ENCODE assay signal across 9 cellular contexts in the genomic region with DNA sequence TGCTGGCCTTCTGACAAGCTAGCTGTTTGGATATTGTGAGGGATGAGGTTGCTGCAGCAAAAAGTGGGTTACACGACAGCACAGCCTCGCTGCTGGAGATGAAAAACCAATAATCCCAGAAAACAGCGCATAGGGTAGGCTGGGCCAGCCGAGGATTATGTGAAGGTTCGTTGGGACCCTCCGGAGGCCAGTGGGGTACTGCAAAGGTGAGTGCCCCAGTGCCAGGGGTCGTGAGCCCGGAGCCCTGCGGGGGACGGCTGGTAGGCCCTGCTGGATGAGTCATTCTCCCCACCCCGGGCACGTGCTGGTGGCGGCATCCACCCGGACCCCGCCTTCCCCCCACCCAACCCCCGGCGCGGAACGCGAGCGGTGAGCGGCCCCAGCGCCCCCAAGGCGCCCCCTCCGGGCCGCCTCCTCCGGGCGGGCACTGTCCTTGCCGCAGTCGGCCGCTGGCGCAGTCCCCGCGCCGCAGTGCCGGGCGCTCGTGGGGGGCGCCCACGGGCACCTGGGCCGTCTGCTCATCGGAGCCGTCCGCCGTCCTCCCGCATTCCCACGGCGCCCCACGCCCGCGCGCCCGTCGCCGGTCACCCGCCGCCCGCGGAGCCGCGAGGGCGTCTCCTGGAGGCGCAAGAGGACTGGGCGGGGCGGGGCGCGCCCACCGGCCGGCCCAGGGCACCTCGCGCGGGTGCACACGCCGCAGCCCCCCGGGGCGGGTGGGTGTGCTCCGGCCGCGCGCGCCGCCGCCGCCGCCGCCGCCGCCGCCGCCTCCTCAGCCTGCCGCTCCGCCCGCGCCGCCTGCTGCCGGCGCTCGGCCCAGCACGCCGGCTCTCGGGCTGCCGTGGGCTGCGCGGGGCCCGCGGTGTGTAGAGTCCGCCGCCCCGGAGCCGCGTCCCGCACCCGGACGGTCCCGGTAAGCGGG. TPM values are rescaled to one million over a fixed set of nuclear protein-coding genes. Genes with fewer than 3 reads are reported as not detected.
DNase-seq lines count a peak whose midpoint lies in the region; ATAC-seq and TF ChIP-seq lines count a peak whose summit lies in the region.
"Had no signal": no experiment of that assay in that cellular context is flagged by ENCODE, and none has a peak within 500 bp of the region (broad histone marks: within the 10 kb centered on the region; RNA-seq: fewer than 3 reads in every experiment).

Gene PHF24, plus strand, starts transcription at position 794 of the 919 bp plus-strand sequence. CDS start 13,014 bp downstream, outside the sequence.

- no peaks in the 10 kb centered on the region for H3K79me2 ChIP-seq in mammary epithelial cell (ENCODE audit: insufficient read depth, low read length)

- no peak within 1 kb of the TSS for H3K9ac ChIP-seq in mammary epithelial cell (ENCODE audit: insufficient read depth, low read length)

- dilution Hi-C loops in mammary epithelial cell (cut with HindIII; ENCODE audit: low sequenced_read_pairs) = no loop called here

- ATAC-seq in left lobe of liver = peak; percentile 86
- ATAC-seq in stimulated activated effector memory CD8-positive, alpha-beta T cell treated with anti-CD3 and anti-CD28 coated beads, Interleukin-12 subunit alpha, Interleukin-12 subunit beta, amount 100 ng/mL, for 72 hours = peak; percentile 63
- no peak for ATAC-seq in HG03025 (IDR thresholded peaks at IDR 0.05; ENCODE audit: low FRiP score, unreplicated experiment)
- no peak for ATAC-seq in GM21423 (IDR thresholded peaks at IDR 0.05; ENCODE audit: unreplicated experiment)

- intact Hi-C loops in mammary epithelial cell (cut with micrococcal nuclease) = no loop called here

- H3K4me1 ChIP-seq in mammary epithelial cell (ENCODE audit: insufficient read depth, low read length) = peaks cover 20% of the 10 kb centered on the region

- peak within 1 kb of the TSS; percentile 34 for H3K4me3 Mint-ChIP-seq in stimulated activated effector memory CD8-positive, alpha-beta T cell treated with anti-CD3 and anti-CD28 coated beads, Interleukin-12 subunit alpha, Interleukin-12 subunit beta, amount 100 ng/mL, for 72 hours

- H3K27ac ChIP-seq in mammary epithelial cell (ENCODE audit: insufficient read depth, low read depth, low read length) = no peak within 1 kb of the TSS

- H3K9me3 ChIP-seq in mammary epithelial cell (replicated peaks; ENCODE audit: insufficient read depth, low read length) = no peaks in the 10 kb centered on the region

- no peaks in the 10 kb centered on the region for H4K20me1 ChIP-seq in mammary epithelial cell (ENCODE audit: insufficient read depth, low read length)

- H3K36me3 Mint-ChIP-seq in stimulated activated effector memory CD8-positive, alpha-beta T cell treated with anti-CD3 and anti-CD28 coated beads, Interleukin-12 subunit alpha, Interleukin-12 subunit beta, amount 100 ng/mL, for 72 hours = no peaks in the 10 kb centered on the region

- WGBS in mammary epithelial cell (ENCODE audit: low coverage, missing lambda C conversion rate) = 92% methylated on average over 2 of the region's 116 CpGs

- peak within 1 kb of the TSS in 2 of 3 experiments; percentile 37 to 40 for H3K4me3 ChIP-seq in mammary epithelial cell (replicated peaks in 1 of 3; ENCODE audit: insufficient read depth in 1 of 3, low read depth in 2 of 3, low read length in 3 of 3)

- in situ Hi-C loops in G401 (cut with HindIII; ENCODE audit: low sequenced_read_pairs) = no loop called here
- in situ Hi-C loops in mammary epithelial cell (cut with MboI; ENCODE audit: low sequenced_read_pairs in 2 of 2) = no loop called here

- no peaks in the 10 kb centered on the region for H3K36me3 ChIP-seq in mammary epithelial cell (ENCODE audit: insufficient read depth, low read length)

- H2AFZ ChIP-seq in mammary epithelial cell (ENCODE audit: low read depth, low read length) = peak within 1 kb of the TSS; percentile 65

- peaks cover 5% of the 10 kb centered on the region for H3K27me3 ChIP-seq in mammary epithelial cell (ENCODE audit: insufficient read depth, low read length)

- peak; percentile 49 for DNase-seq in G401 (ENCODE audit: low spot score)
- peak; percentile 41 for DNase-seq in NOMO-1 treated with dmso at 0.1 percent for 144 hours (lab: John Stamatoyannopoulos, UW; ENCODE audit: unreplicated experiment)
- DNase-seq in mammary epithelial cell = no peak
- no peak for DNase-seq in left lobe of liver (ENCODE audit: low spot score)
- no peak for DNase-seq in stimulated activated effector memory CD8-positive, alpha-beta T cell treated with anti-CD3 and anti-CD28 coated beads, Interleukin-12 subunit alpha, Interleukin-12 subunit beta, amount 100 ng/mL, for 72 hours (ENCODE audit: low spot score in 2 of 2)
- DNase-seq in HK-2 (ENCODE audit: unreplicated experiment) = no peak

- peaks cover 19% of the 10 kb centered on the region for H3K4me1 Mint-ChIP-seq in stimulated activated effector memory CD8-positive, alpha-beta T cell treated with anti-CD3 and anti-CD28 coated beads, Interleukin-12 subunit alpha, Interleukin-12 subunit beta, amount 100 ng/mL, for 72 hours

- no peak within 1 kb of the TSS for H3K27ac Mint-ChIP-seq in stimulated activated effector memory CD8-positive, alpha-beta T cell treated with anti-CD3 and anti-CD28 coated beads, Interleukin-12 subunit alpha, Interleukin-12 subunit beta, amount 100 ng/mL, for 72 hours

- no TSS peak for BruUV-seq in mammary epithelial cell (replicated peaks; lab: Mats Ljungman, UMichigan)

- H3K9me3 Mint-ChIP-seq in stimulated activated effector memory CD8-positive, alpha-beta T cell treated with anti-CD3 and anti-CD28 coated beads, Interleukin-12 subunit alpha, Interleukin-12 subunit beta, amount 100 ng/mL, for 72 hours = no peaks in the 10 kb centered on the region

- CTCF ChIA-PET in mammary epithelial cell (lab: Charles Lee; ENCODE audit: low non-redundant PET) = no interaction called here

- peak within 1 kb of the TSS; percentile 86 for H3K4me2 ChIP-seq in mammary epithelial cell (ENCODE audit: insufficient read depth, low read depth, low read length)

- TF ChIP-seq CTCF in mammary epithelial cell (conservative IDR thresholded peaks at IDR 0.05 in 1 of 2, IDR thresholded peaks at IDR 0.05 in 1 of 2; ENCODE audit: extremely low read depth in 1 of 2, insufficient read depth in 1 of 2, low read depth in 1 of 2, low read length in 2 of 2) = no peak

RNA-seq across cellular contexts. Expression of gene PHF24, which starts in this region (rescaled TPM):
- total RNA-seq in G401 (2014; rRNA removed; shearing (Covaris generic)) = not detected in 2 replicates
- total RNA-seq in mammary epithelial cell (under 1 TPM; under 0.01 to 0.24 TPM), left lobe of liver (not detected)
- 0.07 TPM for polyA plus RNA-seq in mammary epithelial cell
- not detected for polyA minus RNA-seq in mammary epithelial cell
- total RNA-seq: NCI-H460 had no signal

Comparison
In these comparisons a context has a peak if more than half of its experiments do, and no peak if none do; other contexts are left out.
1. Peak in DNase-seq in G401; RNA of the gene not detected or under 1 TPM.
2. Peak in ATAC-seq in left lobe of liver; RNA of the gene not detected or under 1 TPM.